Comparison of ENCODE assay signal across 15 cellular contexts in the genomic region with DNA sequence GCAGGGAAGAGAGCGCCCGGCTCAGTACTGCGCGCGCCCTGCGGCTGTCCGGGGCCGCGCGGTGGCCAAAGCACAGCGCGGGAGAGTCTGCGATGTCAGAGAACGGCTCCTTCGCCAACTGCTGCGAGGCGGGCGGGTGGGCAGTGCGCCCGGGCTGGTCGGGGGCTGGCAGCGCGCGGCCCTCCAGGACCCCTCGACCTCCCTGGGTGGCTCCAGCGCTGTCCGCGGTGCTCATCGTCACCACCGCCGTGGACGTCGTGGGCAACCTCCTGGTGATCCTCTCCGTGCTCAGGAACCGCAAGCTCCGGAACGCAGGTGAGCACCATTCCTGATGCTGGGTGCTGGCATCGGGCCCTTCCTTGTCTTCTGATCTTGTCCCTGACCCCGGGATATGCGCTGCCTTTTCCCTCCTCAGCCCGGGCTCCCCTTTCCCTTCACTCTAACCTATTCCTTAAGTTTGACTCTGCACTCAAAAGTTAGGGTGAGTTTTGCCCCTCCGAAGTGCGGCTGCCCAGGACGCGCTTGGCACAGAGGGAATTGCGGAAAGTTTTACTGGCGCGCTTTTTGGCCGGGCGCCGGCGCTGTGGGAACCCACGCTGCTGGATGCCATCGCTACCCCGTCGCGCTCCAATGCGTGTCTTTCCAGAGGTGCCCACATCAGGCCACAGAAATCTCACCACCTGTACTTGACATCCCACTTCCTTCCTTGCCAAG. TPM values are rescaled to one million over a fixed set of nuclear protein-coding genes. Genes with fewer than 3 reads are reported as not detected.
A peak's percentile ranks its signal among the peaks of the same experiment; 100 is the strongest.
DNase-seq lines count a peak whose midpoint lies in the region; ATAC-seq, FAIRE-seq and TF ChIP-seq lines count a peak whose summit lies in the region.
"Had no signal": no experiment of that assay in that cellular context is flagged by ENCODE, and none has a peak within 500 bp of the region (broad histone marks: within the 10 kb centered on the region; RNA-seq: fewer than 3 reads in every experiment).

A gene (plus strand): TSS at position 18 of the 714 bp plus-strand sequence. CDS start 75 bp downstream, at position 93.

- H3K4me1 Mint-ChIP-seq in astrocyte (ENCODE audit: low read depth, unreplicated experiment) = peaks cover 8% of the 10 kb centered on the region
- H3K4me1 Mint-ChIP-seq: stimulated activated naive CD8-positive, alpha-beta T cell treated with anti-CD3 and anti-CD28 coated beads, Interleukin-15, amount 100 ng/mL, for 72 hours had no signal

- H4K20me1 ChIP-seq in astrocyte (ENCODE audit: insufficient read depth, low read length) = no peaks in the 10 kb centered on the region

- H3K4me1 ChIP-seq in HUES64 (ENCODE audit: insufficient read depth, low read length) = no peaks in the 10 kb centered on the region
- H3K4me1 ChIP-seq in astrocyte (ENCODE audit: insufficient read depth, low read length) = peaks cover 8% of the 10 kb centered on the region
- peaks cover 3% of the 10 kb centered on the region for H3K4me1 ChIP-seq in iPS-18a (ENCODE audit: control insufficient read depth, low read depth, low read length)
- H3K4me1 ChIP-seq: right atrium auricular region had no signal

- H3K27me3 ChIP-seq in HUES64 (ENCODE audit: insufficient read depth, low read length) = peaks cover 35% of the 10 kb centered on the region
- H3K27me3 ChIP-seq in astrocyte (ENCODE audit: insufficient read depth, low read length) = peaks cover 21% of the 10 kb centered on the region
- peaks cover 45% of the 10 kb centered on the region for H3K27me3 ChIP-seq in iPS-18a (ENCODE audit: control insufficient read depth, insufficient read depth, low read length)

- H3K9me3 ChIP-seq in HUES64 (ENCODE audit: insufficient read depth, low read depth, low read length) = no peaks in the 10 kb centered on the region
- H3K9me3 ChIP-seq in astrocyte (ENCODE audit: insufficient read depth, low read depth, low read length) = no peaks in the 10 kb centered on the region
- H3K9me3 ChIP-seq in iPS-18a (ENCODE audit: control insufficient read depth, low read depth, low read length) = no peaks in the 10 kb centered on the region
- H3K9me3 ChIP-seq: right atrium auricular region had no signal

- DNase-seq in astrocyte (ENCODE audit: low read depth) = no peak
- DNase-seq in retina = peak; percentile 81
- no peak for DNase-seq in anterior cingulate cortex (lab: John Stamatoyannopoulos, UW)
- no peak for DNase-seq in activated CD4-positive, alpha-beta T cell treated with anti-CD3 and anti-CD28 coated beads, Interleukin-2, amount 50 U/mL, for 48 hours
- DNase-seq: activated T-cell treated with anti-CD3 and anti-CD28 coated beads for 4 hours; C1 segment of cervical spinal cord; stimulated activated naive CD8-positive, alpha-beta T cell treated with anti-CD3 and anti-CD28 coated beads, Interleukin-15, amount 100 ng/mL, for 72 hours had no signal

- no peak for FAIRE-seq in astrocyte (lab: Jason Lieb, UNC)
- FAIRE-seq: islet of Langerhans had no signal

- no peak within 1 kb of the TSS for H3K27ac Mint-ChIP-seq in astrocyte (ENCODE audit: unreplicated experiment)
- H3K27ac Mint-ChIP-seq: dendritic cell treated with granulocyte-macrophage colony-stimulating factor and Interleukin-4, amounts not matched to agents 40 ng/mL and 50 ng/mL, for 4 days had no signal

- no peaks in the 10 kb centered on the region for H3K79me2 ChIP-seq in astrocyte (ENCODE audit: insufficient read depth, low read length)

- ATAC-seq in HG03175 (IDR thresholded peaks at IDR 0.05; ENCODE audit: unreplicated experiment) (no peak), GM18868 (IDR thresholded peaks at IDR 0.05; ENCODE audit: unreplicated experiment) (no peak)
- ATAC-seq: stimulated activated naive CD8-positive, alpha-beta T cell treated with anti-CD3 and anti-CD28 coated beads, Interleukin-15, amount 100 ng/mL, for 72 hours had no signal

- H3K27me3 Mint-ChIP-seq in astrocyte (ENCODE audit: low read depth, unreplicated experiment) = peaks cover 39% of the 10 kb centered on the region

- no peak within 1 kb of the TSS for H3K27ac ChIP-seq in HUES64 (ENCODE audit: low read depth, low read length)
- no peak within 1 kb of the TSS for H3K27ac ChIP-seq in astrocyte (ENCODE audit: low read depth, low read length)
- H3K27ac ChIP-seq in iPS-18a (ENCODE audit: low read length) = no peak within 1 kb of the TSS
- H3K27ac ChIP-seq: right atrium auricular region had no signal

- WGBS in HUES64 = 31% methylated on average over 58 of the region's 58 CpGs

- peaks cover 6% of the 10 kb centered on the region for H3K9me3 Mint-ChIP-seq in astrocyte (ENCODE audit: unreplicated experiment)
- H3K9me3 Mint-ChIP-seq: dendritic cell treated with granulocyte-macrophage colony-stimulating factor and Interleukin-4, amounts not matched to agents 40 ng/mL and 50 ng/mL, for 4 days had no signal

- peak within 1 kb of the TSS; percentile 41 for H2AFZ ChIP-seq in astrocyte (ENCODE audit: low read depth, low read length)

- no peaks in the 10 kb centered on the region for H3K36me3 ChIP-seq in HUES64 (ENCODE audit: insufficient read depth, low read length)
- H3K36me3 ChIP-seq in astrocyte (ENCODE audit: insufficient read depth, low read length) = no peaks in the 10 kb centered on the region
- H3K36me3 ChIP-seq in iPS-18a (ENCODE audit: control insufficient read depth, low read depth, low read length) = no peaks in the 10 kb centered on the region
- H3K36me3 ChIP-seq: right atrium auricular region had no signal

- H3K9ac ChIP-seq in HUES64 (ENCODE audit: low read depth, low read length) = no peak within 1 kb of the TSS
- no peak within 1 kb of the TSS for H3K9ac ChIP-seq in astrocyte (ENCODE audit: low read length)
- no peak within 1 kb of the TSS for H3K9ac ChIP-seq in iPS-18a (ENCODE audit: low read length)

- peak within 1 kb of the TSS; percentile 79 for H3K4me2 ChIP-seq in astrocyte (ENCODE audit: low read length)

- TF ChIP-seq CTCF in astrocyte (IDR thresholded peaks at IDR 0.05; ENCODE audit: insufficient read depth, low read depth, low read length) = no peak

- H3K4me3 ChIP-seq in HUES64 (ENCODE audit: low read length) = peak within 1 kb of the TSS; percentile 56
- H3K4me3 ChIP-seq in astrocyte (ENCODE audit: insufficient read depth, low read depth, low read length) = peak within 1 kb of the TSS; percentile 20
- H3K4me3 ChIP-seq in iPS-18a (ENCODE audit: low read length) = peak within 1 kb of the TSS; percentile 69
- H3K4me3 ChIP-seq: right atrium auricular region had no signal

- no peaks in the 10 kb centered on the region for H3K36me3 Mint-ChIP-seq in astrocyte (ENCODE audit: low read depth, unreplicated experiment)

- H3K4me3 Mint-ChIP-seq in astrocyte (ENCODE audit: unreplicated experiment) = peak within 1 kb of the TSS; percentile 57
- H3K4me3 Mint-ChIP-seq: dendritic cell treated with granulocyte-macrophage colony-stimulating factor and Interleukin-4, amounts not matched to agents 40 ng/mL and 50 ng/mL, for 4 days; stimulated activated naive CD8-positive, alpha-beta T cell treated with anti-CD3 and anti-CD28 coated beads, Interleukin-15, amount 100 ng/mL, for 72 hours had no signal

RNA-seq across cellular contexts. Expression of the gene that starts here (rescaled TPM):
- not detected for polyA plus RNA-seq in HUES64 (2013, experiment 1 of 2)
- not detected for polyA plus RNA-seq in HUES64 (2013, experiment 2 of 2)
- not detected in 2 replicates for total RNA-seq in astrocyte
- total RNA-seq: right atrium auricular region had no signal
- polyA plus RNA-seq: adipose tissue had no signal
